In the genomic region with DNA sequence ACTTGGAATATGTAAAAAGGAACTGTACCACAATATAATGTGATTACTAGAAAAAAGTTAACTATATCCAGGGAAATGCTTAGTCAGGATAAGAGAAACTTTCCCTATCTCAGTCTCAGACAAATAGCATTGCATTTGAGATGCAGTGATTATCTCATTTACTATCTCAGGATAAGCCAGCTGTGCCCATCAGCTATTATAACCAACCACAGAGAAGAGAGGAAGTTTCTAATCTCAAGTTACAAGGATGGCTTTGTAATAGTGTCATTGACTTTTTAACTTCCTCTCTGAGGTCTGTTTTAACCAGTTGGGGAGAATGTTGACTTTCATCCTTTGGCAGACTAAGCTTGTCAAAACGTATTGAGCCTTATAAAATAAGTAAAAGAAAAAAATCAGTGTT, we compare ENCODE assay signal across 8 cellular contexts.
A peak's percentile ranks its signal among the peaks of the same experiment; 100 is the strongest.
DNase-seq lines count a peak whose midpoint lies in the region; ATAC-seq, FAIRE-seq and TF ChIP-seq lines count a peak whose summit lies in the region.

No MANE protein-coding gene starts in this region.

- ATAC-seq in GM21390 (IDR thresholded peaks at IDR 0.05; ENCODE audit: unreplicated experiment) (peak; percentile 72), HG03571 (IDR thresholded peaks at IDR 0.05; ENCODE audit: unreplicated experiment) (peak; percentile 86)

- FAIRE-seq in D721Med (lab: Jason Lieb, UNC) = peak; percentile 77

- no peak for DNase-seq in D721Med (ENCODE audit: insufficient read length, low spot score)
- peak; percentile 70 for DNase-seq in amniotic epithelial cell (ENCODE audit: low read depth)
- DNase-seq in islet precursor cell = no peak
- DNase-seq in activated naive CD4-positive, alpha-beta T cell treated with Interleukin-2 at 50 U/mL for 16 hours = no peak
- no peak for DNase-seq in NCI-H1930 (lab: John Stamatoyannopoulos, UW)
- no peak for DNase-seq in SHP77 treated with DMSO at 0.1 percent for 48 hours (lab: John Stamatoyannopoulos, UW)

- no peak for TF ChIP-seq CTCF in D721Med (IDR thresholded peaks at IDR 0.05; ENCODE audit: insufficient read depth, missing control alignments)
